Comparison of ENCODE assay signal across 20 cellular contexts in the genomic region with DNA sequence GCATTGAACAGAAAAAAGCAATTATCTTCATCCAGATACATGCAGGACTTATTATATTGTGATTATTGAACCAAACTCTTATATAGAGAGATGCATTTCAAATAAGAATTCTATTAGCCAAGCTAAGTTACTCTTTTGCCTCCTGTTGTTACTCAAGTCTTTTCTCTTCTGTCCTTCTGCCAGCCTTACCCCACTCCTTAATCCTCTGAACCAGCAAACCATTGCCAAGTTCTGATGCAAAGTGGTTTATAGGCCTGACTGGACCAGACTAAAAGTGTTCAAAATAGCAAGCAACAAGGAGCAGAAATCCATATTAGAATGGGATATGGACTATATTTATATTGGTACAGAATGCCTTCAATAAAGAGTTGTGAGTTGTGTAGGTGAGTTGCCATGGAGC. TPM values are rescaled to one million over a fixed set of nuclear protein-coding genes. Genes with fewer than 3 reads are reported as not detected.
A peak's percentile ranks its signal among the peaks of the same experiment; 100 is the strongest.
DNase-seq lines count a peak whose midpoint lies in the region; ATAC-seq, FAIRE-seq and TF ChIP-seq lines count a peak whose summit lies in the region.
"Had no signal": no experiment of that assay in that cellular context is flagged by ENCODE, and none has a peak within 500 bp of the region (broad histone marks: within the 10 kb centered on the region; RNA-seq: fewer than 3 reads in every experiment).

No MANE protein-coding gene starts in this region.

- no peak for TF ChIP-seq POLR2A in A549 (IDR thresholded peaks at IDR 0.05; ENCODE audit: low read length)

- peaks cover 54% of the 10 kb centered on the region for H3K4me1 Mint-ChIP-seq in T-helper 2 cell treated with Interferon-gamma antibody and Interleukin-4, amounts not matched to agents 5 μg/mL and 100 μg/mL, for 36 hours (ENCODE audit: low read depth)
- peaks cover 21% of the 10 kb centered on the region for H3K4me1 Mint-ChIP-seq in activated T-helper 17 cell treated with anti-CD3 and anti-CD28 coated beads, Interleukin-2, amount 50 U/mL, for 72 hours
- peaks cover 14% of the 10 kb centered on the region for H3K4me1 Mint-ChIP-seq in CD14-positive monocyte

- H3K27ac Mint-ChIP-seq in T-helper 2 cell treated with Interferon-gamma antibody and Interleukin-4, amounts not matched to agents 5 μg/mL and 100 μg/mL, for 36 hours, result peak overlapping the region; percentile 55
- peak overlapping the region; percentile 83 for H3K27ac Mint-ChIP-seq in activated T-helper 17 cell treated with anti-CD3 and anti-CD28 coated beads, Interleukin-2, amount 50 U/mL, for 72 hours
- no peak overlapping the region for H3K27ac Mint-ChIP-seq in CD14-positive monocyte
- H3K27ac Mint-ChIP-seq: B cell; CD4-positive, CD25-positive, alpha-beta regulatory T cell had no signal

- no peak overlapping the region for H3K4me3 ChIP-seq in A549
- no peak overlapping the region for H3K4me3 ChIP-seq in fibroblast of the aortic adventitia (ENCODE audit: low read depth, low read length)

- H3K27ac ChIP-seq in A549, result no peak overlapping the region

- no peak for ATAC-seq in A549
- ATAC-seq in activated T-helper 17 cell treated with anti-CD3 and anti-CD28 coated beads, Interleukin-2, amount 50 U/mL, for 72 hours (replicated peaks), result no peak
- no peak for ATAC-seq in GM18907 (IDR thresholded peaks at IDR 0.05; ENCODE audit: unreplicated experiment)

- CTCF ChIA-PET in A549 (lab: Yijun Ruan, JAX), result no interaction called here

- H3K9me3 ChIP-seq in A549, result no peaks in the 10 kb centered on the region

- POLR2A ChIA-PET in A549 (lab: Yijun Ruan, JAX), result no interaction called here

- H3K4me1 ChIP-seq in A549, result peaks cover 9% of the 10 kb centered on the region; the same call in 2 of the 3 replicates

- TF ChIP-seq RAD21 in A549 (conservative IDR thresholded peaks at IDR 0.05 in 1 of 2, IDR thresholded peaks at IDR 0.05 in 1 of 2), result no peak

- TF ChIP-seq CTCF in A549 (IDR thresholded peaks at IDR 0.05) (no peak), fibroblast of the aortic adventitia (IDR thresholded peaks at IDR 0.05; ENCODE audit: insufficient read depth, low read length) (no peak), CD14-positive monocyte (IDR thresholded peaks at IDR 0.05) (no peak)

- H3K27me3 Mint-ChIP-seq in T-helper 2 cell treated with Interferon-gamma antibody and Interleukin-4, amounts not matched to agents 5 μg/mL and 100 μg/mL, for 36 hours (ENCODE audit: low read depth), result no peaks in the 10 kb centered on the region
- peaks cover 4% of the 10 kb centered on the region for H3K27me3 Mint-ChIP-seq in activated T-helper 17 cell treated with anti-CD3 and anti-CD28 coated beads, Interleukin-2, amount 50 U/mL, for 72 hours
- H3K27me3 Mint-ChIP-seq in CD14-positive monocyte (ENCODE audit: low read depth in 3 of 3), result peaks cover 49 to 59% (median 57%) of the 10 kb centered on the region in 3 donors

- peak; percentile 65 for FAIRE-seq in A549 (lab: Jason Lieb, UNC)
- FAIRE-seq: RCC 7860 had no signal

- H3K9me3 Mint-ChIP-seq in T-helper 2 cell treated with Interferon-gamma antibody and Interleukin-4, amounts not matched to agents 5 μg/mL and 100 μg/mL, for 36 hours, result no peaks in the 10 kb centered on the region
- no peaks in the 10 kb centered on the region for H3K9me3 Mint-ChIP-seq in activated T-helper 17 cell treated with anti-CD3 and anti-CD28 coated beads, Interleukin-2, amount 50 U/mL, for 72 hours
- H3K9me3 Mint-ChIP-seq in CD14-positive monocyte, result peaks cover 0 to 10% (median 0%) of the 10 kb centered on the region in 7 donors

- no peaks in the 10 kb centered on the region for H3K36me3 Mint-ChIP-seq in T-helper 2 cell treated with Interferon-gamma antibody and Interleukin-4, amounts not matched to agents 5 μg/mL and 100 μg/mL, for 36 hours (ENCODE audit: low read depth)
- no peaks in the 10 kb centered on the region for H3K36me3 Mint-ChIP-seq in activated T-helper 17 cell treated with anti-CD3 and anti-CD28 coated beads, Interleukin-2, amount 50 U/mL, for 72 hours (ENCODE audit: low read depth)
- peaks cover 0 to 2% of the 10 kb centered on the region in 2 donors for H3K36me3 Mint-ChIP-seq in CD14-positive monocyte

- intact Hi-C loops in CD14-positive monocyte (cut with micrococcal nuclease), result no loop called here

- TF ChIP-seq EP300 in A549 (IDR thresholded peaks at IDR 0.05), result no peak

- no peak overlapping the region for H3K4me3 Mint-ChIP-seq in T-helper 2 cell treated with Interferon-gamma antibody and Interleukin-4, amounts not matched to agents 5 μg/mL and 100 μg/mL, for 36 hours
- peak overlapping the region; percentile 95 for H3K4me3 Mint-ChIP-seq in activated T-helper 17 cell treated with anti-CD3 and anti-CD28 coated beads, Interleukin-2, amount 50 U/mL, for 72 hours
- H3K4me3 Mint-ChIP-seq in CD14-positive monocyte, result peak overlapping the region in 1 of 2 donors; percentile 94
- H3K4me3 Mint-ChIP-seq: B cell had no signal

- H3K4me2 ChIP-seq in A549, result no peak overlapping the region

- DNase-seq in T-helper 2 cell treated with Interferon-gamma antibody and Interleukin-4, amounts not matched to agents 5 μg/mL and 100 μg/mL, for 36 hours (ENCODE audit: low spot score), result no peak
- DNase-seq in T-helper 2 cell (no peak), A549 (ENCODE audit: low read depth in 1 of 2, low spot score in 1 of 2) (no peak), fibroblast of the aortic adventitia (ENCODE audit: low read depth) (peak; percentile 64), CD14-positive monocyte (ENCODE audit: low spot score) (no peak), NCI-H69 (lab: John Stamatoyannopoulos, UW) (no peak)
- DNase-seq: 8988T; CD4-positive, CD25-positive, alpha-beta regulatory T cell; IMR-90; MV-4-11; NCI-H1105 treated with DMSO at 0.1 percent for 48 hours; NCI-H2029 treated with DMSO at 0.1 percent for 48 hours; NCI-H226; NCI-H510A treated with DMSO at 0.1 percent for 48 hours; NCI-H82; OCI-M1 had no signal

TF ChIP-seq in A549, 52 proteins besides CTCF, POLR2A, EP300 and RAD21:
- TF ChIP-seq, protein P1, sequence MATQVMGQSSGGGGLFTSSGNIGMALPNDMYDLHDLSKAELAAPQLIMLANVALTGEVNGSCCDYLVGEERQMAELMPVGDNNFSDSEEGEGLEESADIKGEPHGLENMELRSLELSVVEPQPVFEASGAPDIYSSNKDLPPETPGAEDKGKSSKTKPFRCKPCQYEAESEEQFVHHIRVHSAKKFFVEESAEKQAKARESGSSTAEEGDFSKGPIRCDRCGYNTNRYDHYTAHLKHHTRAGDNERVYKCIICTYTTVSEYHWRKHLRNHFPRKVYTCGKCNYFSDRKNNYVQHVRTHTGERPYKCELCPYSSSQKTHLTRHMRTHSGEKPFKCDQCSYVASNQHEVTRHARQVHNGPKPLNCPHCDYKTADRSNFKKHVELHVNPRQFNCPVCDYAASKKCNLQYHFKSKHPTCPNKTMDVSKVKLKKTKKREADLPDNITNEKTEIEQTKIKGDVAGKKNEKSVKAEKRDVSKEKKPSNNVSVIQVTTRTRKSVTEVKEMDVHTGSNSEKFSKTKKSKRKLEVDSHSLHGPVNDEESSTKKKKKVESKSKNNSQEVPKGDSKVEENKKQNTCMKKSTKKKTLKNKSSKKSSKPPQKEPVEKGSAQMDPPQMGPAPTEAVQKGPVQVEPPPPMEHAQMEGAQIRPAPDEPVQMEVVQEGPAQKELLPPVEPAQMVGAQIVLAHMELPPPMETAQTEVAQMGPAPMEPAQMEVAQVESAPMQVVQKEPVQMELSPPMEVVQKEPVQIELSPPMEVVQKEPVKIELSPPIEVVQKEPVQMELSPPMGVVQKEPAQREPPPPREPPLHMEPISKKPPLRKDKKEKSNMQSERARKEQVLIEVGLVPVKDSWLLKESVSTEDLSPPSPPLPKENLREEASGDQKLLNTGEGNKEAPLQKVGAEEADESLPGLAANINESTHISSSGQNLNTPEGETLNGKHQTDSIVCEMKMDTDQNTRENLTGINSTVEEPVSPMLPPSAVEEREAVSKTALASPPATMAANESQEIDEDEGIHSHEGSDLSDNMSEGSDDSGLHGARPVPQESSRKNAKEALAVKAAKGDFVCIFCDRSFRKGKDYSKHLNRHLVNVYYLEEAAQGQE (IDR thresholded peaks at IDR 0.05), result no peak

RNA-seq across cellular contexts. Expression of a gene that starts 2.2 kb away (rescaled TPM):
- 0.34 and 0.43 TPM in 2 replicates for polyA plus RNA-seq in A549 (2011; rRNA removed)
- 0.04 and 0.05 TPM in 2 replicates for polyA plus RNA-seq in A549 (2012; cell fraction: cytosol; rRNA removed)
- 0.06 and 0.07 TPM in 2 replicates for polyA plus RNA-seq in A549 (2012; cell fraction: nucleus; rRNA removed)
- polyA plus RNA-seq in A549 (2017; fragmentation: RNase III; extraction: RNeasy Plus Mini Kit Qiagen cat#74134 plus additional on column Dnase treatment), result 0.12 to 0.21 TPM (median 0.13 TPM) in 3 replicates
- polyA minus RNA-seq in A549 (2011; rRNA and poly(A)+ RNA removed), result 0.58 and 0.79 TPM in 2 replicates
- total RNA-seq in activated T-helper 17 cell treated with anti-CD3 and anti-CD28 coated beads, Interleukin-2, amount 50 U/mL, for 72 hours, result 10 to 100 TPM; 14.7 to 27.5 TPM
- total RNA-seq in fibroblast of the aortic adventitia (ENCODE audit: low replicate concordance), result 0.65 and 1.8 TPM in 2 replicates
- polyA plus RNA-seq in CD14-positive monocyte, result under 1 TPM; 0.10 to 0.12 TPM

Comparison
In these comparisons a context has a peak if more than half of its experiments do, and no peak if none do; other contexts are left out.
1. H3K27ac Mint-ChIP-seq: peak in T-helper 2 cell treated with Interferon-gamma antibody and Interleukin-4, amounts not matched to agents 5 μg/mL and 100 μg/mL, for 36 hours (single experiment) and activated T-helper 17 cell treated with anti-CD3 and anti-CD28 coated beads, Interleukin-2, amount 50 U/mL, for 72 hours (single experiment); none in CD14-positive monocyte (0 of 7).